1 cellular context compared by ENCODE assay signal in genomic region chr6:38637756-38638155, GRCh38.
TF ChIP-seq lines count a peak whose summit lies in the region.

No MANE protein-coding gene starts in this region.

TF ChIP-seq in SK-N-SH treated with all-trans-retinoic acid at 6 μM for 48 hours, 23 proteins besides CTCF, POLR2A, EP300 and RAD21 (continued from another document):
- no peak for TF ChIP-seq POU6F1 (CRISPR knock-in tag; IDR thresholded peaks at IDR 0.05; ENCODE audit: borderline replicate concordance, low read depth)
- TF ChIP-seq PATZ1 (CRISPR knock-in tag; IDR thresholded peaks at IDR 0.05; ENCODE audit: borderline replicate concordance): no peak
- no peak for TF ChIP-seq CSDC2 (CRISPR knock-in tag; IDR thresholded peaks at IDR 0.05)
- TF ChIP-seq ZFP3 (CRISPR knock-in tag; IDR thresholded peaks at IDR 0.05): no peak
- no peak for TF ChIP-seq ZC3H10 (CRISPR knock-in tag; IDR thresholded peaks at IDR 0.05)
- TF ChIP-seq ZNF565 (CRISPR knock-in tag; conservative IDR thresholded peaks at IDR 0.05; ENCODE audit: low read depth): no peak
- TF ChIP-seq SNAI2 (CRISPR knock-in tag; IDR thresholded peaks at IDR 0.05): no peak
- TF ChIP-seq BACH2 (CRISPR knock-in tag; IDR thresholded peaks at IDR 0.05; ENCODE audit: borderline replicate concordance): no peak
- TF ChIP-seq ARNTL (CRISPR knock-in tag; IDR thresholded peaks at IDR 0.05; ENCODE audit: borderline replicate concordance, low read depth): no peak
